In genomic region chr1:75725256-75725655, GRCh38 we compare ENCODE assay signal across 8 cellular contexts. TPM values are rescaled to one million over a fixed set of nuclear protein-coding genes. Genes with fewer than 3 reads are reported as not detected.
A peak's percentile ranks its signal among the peaks of the same experiment; 100 is the strongest.
DNase-seq lines count a peak whose midpoint lies in the region; ATAC-seq, FAIRE-seq and TF ChIP-seq lines count a peak whose summit lies in the region.

No MANE protein-coding gene starts in this region.

- no peak for TF ChIP-seq POLR2A in suprapubic skin (IDR thresholded peaks at IDR 0.05)

- in situ Hi-C loops in GM13977 (cut with MboI; ENCODE audit: low pct_unique_long_range_greater_than_20kb, low sequenced_read_pairs, unreplicated experiment): no loop called here

- no peaks in the 10 kb centered on the region for H3K9me3 ChIP-seq in cardiac muscle cell (ENCODE audit: low read depth)
- no peaks in the 10 kb centered on the region for H3K9me3 ChIP-seq in adipocyte (ENCODE audit: control insufficient read depth, low read length)
- no peaks in the 10 kb centered on the region for H3K9me3 ChIP-seq in suprapubic skin

- ATAC-seq in Right ventricle myocardium superior (ENCODE audit: poor library complexity): no peak

- intact Hi-C loops in Right ventricle myocardium superior (cut with DNase I): no loop called here

- DNase-seq in cardiac muscle cell (ENCODE audit: low read depth in 1 of 2, low spot score in 1 of 2) (peak in 1 of 2 donors; percentile 27), Right ventricle myocardium superior (no peak), adipocyte (ENCODE audit: low read depth) (peak; percentile 67), suprapubic skin (ENCODE audit: low spot score in 2 of 2) (no peak), OCI-M2 (lab: John Stamatoyannopoulos, UW; ENCODE audit: unreplicated experiment) (no peak), GM13977 (ENCODE audit: low spot score) (no peak), COR-L47 (lab: John Stamatoyannopoulos, UW) (no peak)

- no peak for TF ChIP-seq EP300 in suprapubic skin (IDR thresholded peaks at IDR 0.05)

- peak; percentile 36 for FAIRE-seq in islet of Langerhans (lab: Jason Lieb, UNC)

- H3K4me1 ChIP-seq in cardiac muscle cell (ENCODE audit: low read depth) (peaks cover 16% of the 10 kb centered on the region), adipocyte (ENCODE audit: control insufficient read depth, insufficient read depth, low read length) (peaks cover 29% of the 10 kb centered on the region), suprapubic skin (peaks cover 30% of the 10 kb centered on the region)

- H3K4me3 ChIP-seq in cardiac muscle cell (peak overlapping the region; percentile 73), adipocyte (ENCODE audit: low read length) (peak overlapping the region; percentile 98), suprapubic skin (peak overlapping the region; percentile 57)

- 5% methylated on average over 1 of the region's 1 CpG for WGBS in suprapubic skin

- H3K27ac ChIP-seq in cardiac muscle cell (peak overlapping the region; percentile 88), suprapubic skin (peak overlapping the region; percentile 80)

- H3K36me3 ChIP-seq in cardiac muscle cell (no peaks in the 10 kb centered on the region), adipocyte (ENCODE audit: control insufficient read depth, insufficient read depth, low read length, severe bottlenecking) (peaks cover 4% of the 10 kb centered on the region), suprapubic skin (no peaks in the 10 kb centered on the region)

- H3K27me3 ChIP-seq in cardiac muscle cell: no peaks in the 10 kb centered on the region
- H3K27me3 ChIP-seq in adipocyte (replicated peaks; ENCODE audit: control insufficient read depth, insufficient read depth, low read length): no peaks in the 10 kb centered on the region
- H3K27me3 ChIP-seq in suprapubic skin: no peaks in the 10 kb centered on the region

- H3K9ac ChIP-seq in adipocyte (ENCODE audit: low read length): peak overlapping the region; percentile 96

- TF ChIP-seq CTCF in cardiac muscle cell (IDR thresholded peaks at IDR 0.05; ENCODE audit: low read depth, low read length) (no peak), suprapubic skin (IDR thresholded peaks at IDR 0.05) (no peak), GM13977 (IDR thresholded peaks at IDR 0.05; ENCODE audit: extremely low read depth, insufficient read depth, missing control alignments) (no peak)

RNA-seq across cellular contexts. Expression of gene ACADM, which starts 0.7 kb away (rescaled TPM):
- total RNA-seq in cardiac muscle cell: 63.3 and 65.0 TPM in 2 replicates
- polyA plus RNA-seq in cardiac muscle cell: 96.9 and 106 TPM in 2 replicates
- total RNA-seq in Right ventricle myocardium superior: 401 TPM
- 10 to 100 TPM; 25.3 to 46.5 (median 40.5) TPM for total RNA-seq in suprapubic skin
